Comparison of ENCODE assay signal across 25 cellular contexts in genomic region chr11:80136991-80137390, GRCh38.
DNase-seq lines count a peak whose midpoint lies in the region; ATAC-seq and TF ChIP-seq lines count a peak whose summit lies in the region.
"Had no signal": no experiment of that assay in that cellular context is flagged by ENCODE, and none has a peak within 500 bp of the region (broad histone marks: within the 10 kb centered on the region; RNA-seq: fewer than 3 reads in every experiment).

No MANE protein-coding gene starts in this region.

- POLR2A ChIA-PET in activated CD8-positive, alpha-beta T cell treated with anti-CD3 and anti-CD28 coated beads, Interleukin-2, amount 10 ng/mL, durations not matched to agents 7 days and 5 days (lab: Charles Lee) = no interaction called here

- H3K4me1 ChIP-seq in RWPE2 (ENCODE audit: insufficient read depth, poor library complexity, severe bottlenecking) = no peaks in the 10 kb centered on the region
- H3K4me1 ChIP-seq in foreskin keratinocyte = no peaks in the 10 kb centered on the region
- no peaks in the 10 kb centered on the region for H3K4me1 ChIP-seq in effector memory CD4-positive, alpha-beta T cell (ENCODE audit: control insufficient read depth, insufficient read depth, low read length, poor library complexity, severe bottlenecking)
- H3K4me1 ChIP-seq: esophagus muscularis mucosa had no signal

- H3K9me3 ChIP-seq in RWPE2 (ENCODE audit: severe bottlenecking) = no peaks in the 10 kb centered on the region
- no peaks in the 10 kb centered on the region for H3K9me3 ChIP-seq in effector memory CD4-positive, alpha-beta T cell (ENCODE audit: control insufficient read depth, low read length)
- H3K9me3 ChIP-seq: esophagus muscularis mucosa had no signal

- H3K27ac ChIP-seq in RWPE2 (ENCODE audit: poor library complexity, severe bottlenecking) (no peak overlapping the region), foreskin keratinocyte (no peak overlapping the region)
- no peak overlapping the region for H3K27ac ChIP-seq in effector memory CD4-positive, alpha-beta T cell (ENCODE audit: insufficient read depth, low read length, poor library complexity, severe bottlenecking)
- H3K27ac ChIP-seq: esophagus muscularis mucosa had no signal

- H3K4me3 Mint-ChIP-seq in activated CD8-positive, alpha-beta T cell treated with anti-CD3 and anti-CD28 coated beads, Interleukin-2, amount 10 ng/mL, durations not matched to agents 7 days and 5 days = no peak overlapping the region
- H3K4me3 Mint-ChIP-seq: activated naive CD4-positive, alpha-beta T cell treated with anti-CD3 and anti-CD28 coated beads for 36 hours; CD14-positive monocyte; HFFc6; natural killer cell treated with Interleukin-12 subunit alpha and Interleukin-12 subunit beta and Interleukin-15 and Interleukin-18, amount 100 ng/mL, for 72 hours had no signal

- TF ChIP-seq CTCF in RWPE2 (IDR thresholded peaks at IDR 0.05; ENCODE audit: poor library complexity, severe bottlenecking) (peak; percentile 8), foreskin keratinocyte (conservative IDR thresholded peaks at IDR 0.05) (peak; percentile 15)

- H3K36me3 Mint-ChIP-seq in activated CD8-positive, alpha-beta T cell treated with anti-CD3 and anti-CD28 coated beads, Interleukin-2, amount 10 ng/mL, durations not matched to agents 7 days and 5 days (ENCODE audit: low read depth) = no peaks in the 10 kb centered on the region
- H3K36me3 Mint-ChIP-seq: CD14-positive monocyte had no signal

- no peaks in the 10 kb centered on the region for H3K27me3 ChIP-seq in RWPE2 (ENCODE audit: insufficient read depth, poor library complexity, severe bottlenecking)
- no peaks in the 10 kb centered on the region for H3K27me3 ChIP-seq in foreskin keratinocyte
- H3K27me3 ChIP-seq in effector memory CD4-positive, alpha-beta T cell (replicated peaks; ENCODE audit: control insufficient read depth, insufficient read depth, low read length, poor library complexity, severe bottlenecking) = no peaks in the 10 kb centered on the region
- H3K27me3 ChIP-seq: esophagus muscularis mucosa had no signal

- H3K4me3 ChIP-seq in RWPE2 (ENCODE audit: severe bottlenecking) = no peak overlapping the region
- no peak overlapping the region for H3K4me3 ChIP-seq in effector memory CD4-positive, alpha-beta T cell (ENCODE audit: insufficient read depth, low read depth, low read length, poor library complexity, severe bottlenecking)
- H3K4me3 ChIP-seq: esophagus muscularis mucosa had no signal

- peak; percentile 18 for DNase-seq in ELF-1 (ENCODE audit: low read depth, low spot score)
- no peak for DNase-seq in RWPE2 (ENCODE audit: low spot score)
- DNase-seq in foreskin keratinocyte = no peak
- peak; percentile 69 for DNase-seq in renal cortical epithelial cell (ENCODE audit: low read depth)
- no peak for DNase-seq in activated CD8-positive, alpha-beta T cell treated with anti-CD3 and anti-CD28 coated beads, Interleukin-2, amount 10 ng/mL, durations not matched to agents 7 days and 5 days
- DNase-seq in effector memory CD4-positive, alpha-beta T cell = no peak
- DNase-seq in NCI-H446 treated with DMSO at 0.1 percent for 48 hours (lab: John Stamatoyannopoulos, UW) = no peak
- DNase-seq: activated naive CD4-positive, alpha-beta T cell treated with anti-CD3 and anti-CD28 coated beads for 36 hours; activated T-cell treated with anti-CD3 and anti-CD28 coated beads, Interleukin-2, amount 50 U/mL, for 48 hours; anterior cingulate cortex; effector CD4-positive, alpha-beta T cell; GDM1; HFFc6; Kasumi-1; midbrain; NCI-H1048; NCI-H187; NCI-H774; posterior cingulate gyrus; SHP77; T1000 had no signal

- H3K36me3 ChIP-seq in RWPE2 (ENCODE audit: low read depth) = no peaks in the 10 kb centered on the region
- H3K36me3 ChIP-seq in effector memory CD4-positive, alpha-beta T cell (ENCODE audit: control insufficient read depth, insufficient read depth, low read length) = no peaks in the 10 kb centered on the region
- H3K36me3 ChIP-seq: esophagus muscularis mucosa had no signal

- CTCF ChIA-PET in activated CD8-positive, alpha-beta T cell treated with anti-CD3 and anti-CD28 coated beads, Interleukin-2, amount 10 ng/mL, durations not matched to agents 7 days and 5 days (lab: Charles Lee) = no interaction called here

- no peak overlapping the region for H3K27ac Mint-ChIP-seq in activated CD8-positive, alpha-beta T cell treated with anti-CD3 and anti-CD28 coated beads, Interleukin-2, amount 10 ng/mL, durations not matched to agents 7 days and 5 days
- H3K27ac Mint-ChIP-seq: activated naive CD4-positive, alpha-beta T cell treated with anti-CD3 and anti-CD28 coated beads for 36 hours; CD14-positive monocyte; HFFc6; natural killer cell treated with Interleukin-12 subunit alpha and Interleukin-12 subunit beta and Interleukin-15 and Interleukin-18, amount 100 ng/mL, for 72 hours had no signal

- no peak for ATAC-seq in RWPE2 (ENCODE audit: low read depth)
- no peak for ATAC-seq in foreskin keratinocyte
- no peak for ATAC-seq in activated CD8-positive, alpha-beta T cell treated with anti-CD3 and anti-CD28 coated beads, Interleukin-2, amount 10 ng/mL, durations not matched to agents 7 days and 5 days
- ATAC-seq in GM21360 (IDR thresholded peaks at IDR 0.05; ENCODE audit: unreplicated experiment) = no peak
- ATAC-seq: natural killer cell treated with Interleukin-12 subunit alpha and Interleukin-12 subunit beta and Interleukin-15 and Interleukin-18, amount 100 ng/mL, for 72 hours had no signal

- no peaks in the 10 kb centered on the region for H3K9me3 Mint-ChIP-seq in activated CD8-positive, alpha-beta T cell treated with anti-CD3 and anti-CD28 coated beads, Interleukin-2, amount 10 ng/mL, durations not matched to agents 7 days and 5 days (ENCODE audit: insufficient read depth)
- H3K9me3 Mint-ChIP-seq: HFFc6 had no signal

- no peaks in the 10 kb centered on the region for H3K4me1 Mint-ChIP-seq in activated CD8-positive, alpha-beta T cell treated with anti-CD3 and anti-CD28 coated beads, Interleukin-2, amount 10 ng/mL, durations not matched to agents 7 days and 5 days (ENCODE audit: low read depth)
- H3K4me1 Mint-ChIP-seq: CD14-positive monocyte had no signal

- no peaks in the 10 kb centered on the region for H3K27me3 Mint-ChIP-seq in activated CD8-positive, alpha-beta T cell treated with anti-CD3 and anti-CD28 coated beads, Interleukin-2, amount 10 ng/mL, durations not matched to agents 7 days and 5 days (ENCODE audit: low read depth)
- H3K27me3 Mint-ChIP-seq: natural killer cell treated with Interleukin-12 subunit alpha and Interleukin-12 subunit beta and Interleukin-15 and Interleukin-18, amount 100 ng/mL, for 72 hours had no signal

Comparison
In these comparisons a context has a peak if more than half of its experiments do, and no peak if none do; other contexts are left out.
1. DNase-seq: peak in ELF-1 (single experiment) and renal cortical epithelial cell (single experiment); none in RWPE2 (single experiment), foreskin keratinocyte (0 of 2), activated CD8-positive, alpha-beta T cell treated with anti-CD3 and anti-CD28 coated beads, Interleukin-2, amount 10 ng/mL, durations not matched to agents 7 days and 5 days (single experiment), effector memory CD4-positive, alpha-beta T cell (0 of 3) and NCI-H446 treated with DMSO at 0.1 percent for 48 hours (single experiment).